Comparison of ENCODE assay signal across 9 cellular contexts in the genomic region with DNA sequence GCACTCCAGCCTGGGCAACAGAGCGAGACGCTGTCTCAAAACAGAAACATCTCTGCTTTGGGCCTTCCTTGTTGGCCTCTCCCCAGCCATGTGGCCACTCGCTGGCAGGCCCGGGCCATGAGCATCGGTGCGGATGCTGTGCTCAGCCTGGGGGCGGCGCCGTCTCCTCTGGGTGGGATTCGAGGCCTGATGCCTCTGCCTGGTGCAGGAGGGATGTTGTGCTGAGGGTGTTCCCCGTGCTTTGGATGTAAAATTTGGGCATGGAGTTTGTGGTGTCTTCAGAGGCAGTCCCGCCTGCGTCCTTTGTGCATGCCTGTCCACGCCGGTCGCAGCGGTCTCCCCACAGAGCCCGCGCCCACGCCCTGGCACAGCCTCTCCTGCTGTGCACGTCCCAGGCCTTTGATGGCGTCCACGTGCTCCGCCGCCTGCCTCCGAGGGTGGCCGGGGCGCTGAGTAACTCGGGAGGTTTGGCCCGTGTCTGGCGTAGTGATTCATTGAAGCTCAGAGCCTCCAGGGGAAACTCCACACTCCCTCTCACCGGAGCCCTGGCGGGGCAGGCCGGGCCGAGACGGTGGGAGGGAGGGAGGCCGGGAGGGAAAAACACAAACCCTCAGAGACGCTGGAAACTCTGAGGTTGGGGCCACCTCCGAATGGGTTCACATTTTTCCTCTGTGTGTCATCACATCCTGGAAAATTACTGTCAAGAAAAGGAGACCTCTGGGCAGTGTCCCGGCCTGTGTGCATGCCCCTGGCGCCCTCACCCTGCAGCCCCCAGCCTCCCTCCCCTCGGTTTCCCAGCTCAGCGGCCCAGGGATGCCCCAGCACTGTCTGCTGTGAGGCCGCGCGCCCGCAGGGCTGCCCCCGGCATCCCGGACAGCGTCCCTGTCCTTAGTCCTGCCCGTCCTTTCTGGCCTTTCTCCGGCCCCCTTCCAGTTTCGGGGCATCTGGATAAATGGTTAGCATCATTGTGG. TPM values are rescaled to one million over a fixed set of nuclear protein-coding genes. Genes with fewer than 3 reads are reported as not detected.
DNase-seq lines count a peak whose midpoint lies in the region; ATAC-seq and TF ChIP-seq lines count a peak whose summit lies in the region.
"Had no signal": no experiment of that assay in that cellular context is flagged by ENCODE, and none has a peak within 500 bp of the region (broad histone marks: within the 10 kb centered on the region; RNA-seq: fewer than 3 reads in every experiment).

No MANE protein-coding gene starts in this region.

- H3K9ac ChIP-seq in fibroblast of lung (ENCODE audit: insufficient read depth, low read length), result no peak overlapping the region

- peaks cover 30% of the 10 kb centered on the region for H3K4me1 ChIP-seq in fibroblast of lung (ENCODE audit: control insufficient read depth, extremely low read depth, insufficient read depth, low read length)

- H3K4me3 ChIP-seq in fibroblast of lung (replicated peaks in 1 of 4; ENCODE audit: control extremely low read depth in 1 of 4, insufficient read depth in 1 of 4, low read depth in 3 of 4, low read length in 4 of 4), result no peak overlapping the region

- no peaks in the 10 kb centered on the region for H4K20me1 ChIP-seq in fibroblast of lung (ENCODE audit: control insufficient read depth, extremely low read depth, insufficient read depth, low read length)

- H2AFZ ChIP-seq in fibroblast of lung (ENCODE audit: low read length), result no peak overlapping the region

- TF ChIP-seq CTCF in fibroblast of lung (conservative IDR thresholded peaks at IDR 0.05 in 1 of 2, IDR thresholded peaks at IDR 0.05 in 1 of 2; ENCODE audit: low read depth in 1 of 2, low read length in 2 of 2), result no peak

- no peaks in the 10 kb centered on the region for H3K79me2 ChIP-seq in fibroblast of lung (ENCODE audit: control insufficient read depth, insufficient read depth, low read length)

- peak overlapping the region; percentile 66 for H3K27ac ChIP-seq in fibroblast of lung (ENCODE audit: insufficient read depth, low read length)
- H3K27ac ChIP-seq: 22Rv1 had no signal

- no peaks in the 10 kb centered on the region for H3K9me3 ChIP-seq in fibroblast of lung (ENCODE audit: control insufficient read depth, insufficient read depth, low read depth, low read length)

- ATAC-seq in HG02623 (IDR thresholded peaks at IDR 0.05; ENCODE audit: unreplicated experiment), result no peak

- no peaks in the 10 kb centered on the region for H3K36me3 ChIP-seq in fibroblast of lung (ENCODE audit: control insufficient read depth, insufficient read depth, low read length)

- DNase-seq in DMS 273 (lab: John Stamatoyannopoulos, UW; ENCODE audit: unreplicated experiment), result peak; percentile 34
- DNase-seq in DMS 273 treated with DMSO at 0.1 percent for 48 hours (lab: John Stamatoyannopoulos, UW), result no peak
- peak; percentile 89 to 96 for DNase-seq in fibroblast of lung (ENCODE audit: low read depth in 2 of 2)
- DNase-seq in stimulated activated CD4-positive, alpha-beta T cell treated with anti-CD3 and anti-CD28 coated beads, Interleukin-4, amount 100 ng/mL, for 24 hours, result peak; percentile 58
- no peak for DNase-seq in pons (ENCODE audit: low spot score)
- DNase-seq: immature natural killer cell, NCI-H1092 treated with DMSO at 0.1 percent for 48 hours had no signal

- H3K4me2 ChIP-seq in fibroblast of lung (ENCODE audit: extremely low read depth, insufficient read depth, low read length), result peak overlapping the region; percentile 57

- no peaks in the 10 kb centered on the region for H3K27me3 ChIP-seq in fibroblast of lung (ENCODE audit: control insufficient read depth, insufficient read depth, low read length)

RNA-seq across cellular contexts. Expression of a gene that starts 19.0 kb away (rescaled TPM):
- total RNA-seq in fibroblast of lung, result 15.2 and 30.4 TPM in 2 replicates
- 29.2 and 51.3 TPM in 2 replicates for polyA plus RNA-seq in fibroblast of lung
- 46.8 and 90.9 TPM in 2 replicates for polyA plus RNA-seq in fibroblast of lung (2012)
- polyA minus RNA-seq in fibroblast of lung (ENCODE audit: low replicate concordance), result 7.5 and 23.1 TPM in 2 replicates

RNA-seq across cellular contexts. Expression of a gene that starts 19.4 kb away (rescaled TPM):
- total RNA-seq in fibroblast of lung, result 9.9 and 10.0 TPM in 2 replicates
- 2.3 and 3.8 TPM in 2 replicates for polyA plus RNA-seq in fibroblast of lung
- polyA plus RNA-seq in fibroblast of lung (2012), result 3.4 and 7.4 TPM in 2 replicates
- polyA minus RNA-seq in fibroblast of lung (ENCODE audit: low replicate concordance), result 9.5 and 9.6 TPM in 2 replicates

RNA-seq across cellular contexts. Expression of a gene that starts 26.3 kb away (rescaled TPM):
- 22.3 and 35.7 TPM in 2 replicates for total RNA-seq in fibroblast of lung
- 6.3 and 8.3 TPM in 2 replicates for polyA plus RNA-seq in fibroblast of lung
- 15.6 and 19.2 TPM in 2 replicates for polyA plus RNA-seq in fibroblast of lung (2012)
- 18.5 and 24.8 TPM in 2 replicates for polyA minus RNA-seq in fibroblast of lung (ENCODE audit: low replicate concordance)

RNA-seq across cellular contexts. Expression of a gene that starts 27.8 kb away (rescaled TPM):
- 5.6 and 6.6 TPM in 2 replicates for total RNA-seq in fibroblast of lung
- 4.3 and 4.7 TPM in 2 replicates for polyA plus RNA-seq in fibroblast of lung
- polyA plus RNA-seq in fibroblast of lung (2012), result 7.5 and 8.8 TPM in 2 replicates
- 19.8 and 35.6 TPM in 2 replicates for polyA minus RNA-seq in fibroblast of lung (ENCODE audit: low replicate concordance)
- polyA plus RNA-seq: immature natural killer cell had no signal

RNA-seq across cellular contexts. Expression of a gene that starts 33.8 kb away (rescaled TPM):
- 38.3 and 43.6 TPM in 2 replicates for total RNA-seq in fibroblast of lung
- polyA plus RNA-seq in fibroblast of lung, result 34.8 and 75.3 TPM in 2 replicates
- 48.1 and 90.1 TPM in 2 replicates for polyA plus RNA-seq in fibroblast of lung (2012)
- polyA minus RNA-seq in fibroblast of lung (ENCODE audit: low replicate concordance), result 121 and 132 TPM in 2 replicates

Comparison
In these comparisons a context has a peak if more than half of its experiments do, and no peak if none do; other contexts are left out.
1. DNase-seq: peak in DMS 273 (single experiment), fibroblast of lung (2 of 2) and stimulated activated CD4-positive, alpha-beta T cell treated with anti-CD3 and anti-CD28 coated beads, Interleukin-4, amount 100 ng/mL, for 24 hours (single experiment); none in DMS 273 treated with DMSO at 0.1 percent for 48 hours (single experiment) and pons (single experiment).